ENCODE assay signal across 8 cellular contexts in the genomic region with DNA sequence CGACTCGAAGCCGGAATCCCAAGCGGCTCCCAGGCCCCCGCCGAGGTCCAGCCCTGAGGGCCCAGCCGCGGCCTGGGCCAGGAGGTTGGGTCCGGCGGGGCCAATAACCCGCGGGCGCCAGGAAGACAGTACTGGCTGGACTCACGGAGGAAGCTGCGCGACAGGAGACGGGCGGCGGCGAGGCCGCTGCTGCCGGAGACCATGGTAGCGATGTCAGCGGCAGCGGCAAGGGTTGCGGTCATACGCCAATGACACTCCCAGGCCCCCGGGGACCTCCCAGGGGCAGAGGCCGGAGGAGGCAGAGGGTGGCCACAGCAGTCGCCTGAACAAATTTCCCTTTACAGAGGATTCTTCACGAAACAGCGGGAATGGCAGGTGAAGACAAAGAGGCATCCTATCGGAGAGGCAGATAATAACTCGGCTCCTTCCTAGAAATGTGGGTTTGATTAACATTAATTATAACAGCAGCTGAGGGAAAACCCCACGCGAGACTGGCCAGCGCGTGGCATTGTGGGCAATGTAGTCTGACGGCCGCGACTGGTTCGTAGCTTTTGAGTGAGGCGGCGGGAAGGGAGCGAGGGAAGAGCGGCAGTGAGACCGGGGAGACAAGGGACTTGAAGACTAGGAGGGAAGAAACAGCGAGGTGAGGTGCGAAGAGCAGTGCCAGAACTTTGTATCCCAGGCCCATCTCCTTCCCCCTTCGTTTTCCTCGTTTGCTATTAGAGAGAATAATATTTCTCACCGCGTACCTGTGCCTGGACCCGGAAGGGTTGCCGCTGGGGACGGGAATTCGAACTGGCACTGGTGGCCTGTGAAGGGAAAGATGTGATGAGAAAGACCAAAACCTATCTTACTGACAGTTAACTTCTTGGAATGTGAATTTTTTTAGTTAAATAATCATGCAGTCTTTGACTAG. TPM values are rescaled to one million over a fixed set of nuclear protein-coding genes. Genes with fewer than 3 reads are reported as not detected.
A peak's percentile ranks its signal among the peaks of the same experiment; 100 is the strongest.
DNase-seq lines count a peak whose midpoint lies in the region; ATAC-seq and TF ChIP-seq lines count a peak whose summit lies in the region.

A gene (minus strand): TSS at position 253 of the 916 bp plus-strand sequence. CDS start 11 bp downstream, at position 242.

- H3K9me3 Mint-ChIP-seq in type B pancreatic cell, result no peaks in the 10 kb centered on the region

- peak within 1 kb of the TSS; percentile 93 for H3K4me3 Mint-ChIP-seq in type B pancreatic cell

- DNase-seq in NCI-H1436 (lab: John Stamatoyannopoulos, UW), result peak; percentile 70
- DNase-seq in T follicular helper cell (ENCODE audit: low read depth), result peak; percentile 81
- peak; percentile 95 for DNase-seq in adipocyte (ENCODE audit: low read depth)
- peak; percentile 95 for DNase-seq in cardiac septum (ENCODE audit: low spot score)
- peak; percentile 88 for DNase-seq in pons (ENCODE audit: low spot score)
- DNase-seq in type B pancreatic cell (ENCODE audit: extremely low spot score, unreplicated experiment), result peak; percentile 79

- ATAC-seq in HG02798 (IDR thresholded peaks at IDR 0.05; ENCODE audit: poor library complexity, unreplicated experiment), result peak; percentile 97

- H3K4me3 ChIP-seq in GM12875 (ENCODE audit: low read depth, low read length), result peak within 1 kb of the TSS; percentile 69
- H3K4me3 ChIP-seq in adipocyte (ENCODE audit: low read length), result peak within 1 kb of the TSS; percentile 90

- H3K9me3 ChIP-seq in adipocyte (ENCODE audit: control insufficient read depth, low read length), result no peaks in the 10 kb centered on the region

- intact Hi-C loops in cardiac septum (cut with DNase I), result no loop called here

- H3K4me1 ChIP-seq in adipocyte (ENCODE audit: control insufficient read depth, insufficient read depth, low read length), result peaks cover 15% of the 10 kb centered on the region

- peaks cover 4% of the 10 kb centered on the region for H3K36me3 Mint-ChIP-seq in type B pancreatic cell

- peak within 1 kb of the TSS; percentile 86 for H3K27ac Mint-ChIP-seq in type B pancreatic cell

- no peaks in the 10 kb centered on the region for H3K27me3 Mint-ChIP-seq in type B pancreatic cell

- H3K4me1 Mint-ChIP-seq in type B pancreatic cell (ENCODE audit: unreplicated experiment), result peaks cover 29% of the 10 kb centered on the region

- TF ChIP-seq CTCF in GM12875 (IDR thresholded peaks at IDR 0.05; ENCODE audit: borderline replicate concordance, insufficient read depth, low read depth, low read length) (no peak), type B pancreatic cell (conservative IDR thresholded peaks at IDR 0.05) (no peak)

- no peaks in the 10 kb centered on the region for H3K36me3 ChIP-seq in adipocyte (ENCODE audit: control insufficient read depth, insufficient read depth, low read length, severe bottlenecking)

- H3K27me3 ChIP-seq in adipocyte (replicated peaks; ENCODE audit: control insufficient read depth, insufficient read depth, low read length), result no peaks in the 10 kb centered on the region

- peak within 1 kb of the TSS; percentile 88 for H3K9ac ChIP-seq in adipocyte (ENCODE audit: low read length)

RNA-seq across cellular contexts. Expression of the gene that starts here (rescaled TPM):
- total RNA-seq in cardiac septum (216 TPM), type B pancreatic cell (ENCODE audit: low replicate concordance) (81.2 and 92.9 TPM in 2 replicates)

Comparison
In these comparisons a context has a peak if more than half of its experiments do, and no peak if none do; other contexts are left out.
1. Peak in every context shown above with its lines: DNase-seq, ATAC-seq and H3K4me3 ChIP-seq.